ENCODE assay signal across 24 cellular contexts in genomic region chr6:78259935-78260334, GRCh38.
"Had no signal": no experiment of that assay in that cellular context is flagged by ENCODE, and none has a peak within 500 bp of the region (broad histone marks: within the 10 kb centered on the region; RNA-seq: fewer than 3 reads in every experiment).

No MANE protein-coding gene starts in this region.

- H3K9me3 ChIP-seq: colonic mucosa, esophagus muscularis mucosa, esophagus squamous epithelium, gastrocnemius medialis, gastroesophageal sphincter, heart left ventricle had no signal

- H3K4me1 ChIP-seq: colonic mucosa, esophagus muscularis mucosa, esophagus squamous epithelium, foreskin keratinocyte, gastrocnemius medialis, gastroesophageal sphincter, heart left ventricle, heart right ventricle had no signal

- H3K4me3 ChIP-seq: colonic mucosa, coronary artery, dorsolateral prefrontal cortex, esophagus muscularis mucosa, esophagus squamous epithelium, gastrocnemius medialis, gastroesophageal sphincter, heart left ventricle, heart right ventricle had no signal

- ATAC-seq: effector memory CD8-positive, alpha-beta T cell; esophagus mucosa; foreskin keratinocyte; gastrocnemius medialis; gastroesophageal sphincter; heart left ventricle; heart right ventricle had no signal

- DNase-seq: colonic mucosa; cortex of kidney; dermis blood vessel endothelial cell; dorsolateral prefrontal cortex; effector CD4-positive, alpha-beta T cell; effector CD8-positive, alpha-beta T cell; effector memory CD4-positive, alpha-beta T cell; effector memory CD8-positive, alpha-beta T cell; endodermal cell; erythroblast; esophagus squamous epithelium; foreskin fibroblast; foreskin keratinocyte; foreskin melanocyte; gastrocnemius medialis; glutamatergic neuron; head of caudate nucleus; heart left ventricle; heart right ventricle had no signal

- H3K36me3 ChIP-seq: colonic mucosa, esophagus muscularis mucosa, esophagus squamous epithelium, gastrocnemius medialis, gastroesophageal sphincter, heart left ventricle, heart right ventricle had no signal

- H3K27ac ChIP-seq: colonic mucosa, coronary artery, dorsolateral prefrontal cortex, epithelial cell of prostate, esophagus muscularis mucosa, esophagus squamous epithelium, foreskin keratinocyte, gastrocnemius medialis, gastroesophageal sphincter, heart left ventricle, heart right ventricle had no signal
